Comparison of ENCODE assay signal across 8 cellular contexts in genomic region chr12:53267309-53268008, GRCh38. TPM values are rescaled to one million over a fixed set of nuclear protein-coding genes. Genes with fewer than 3 reads are reported as not detected.
DNase-seq lines count a peak whose midpoint lies in the region; ATAC-seq and TF ChIP-seq lines count a peak whose summit lies in the region.

No MANE protein-coding gene starts in this region.

- intact Hi-C loops in sigmoid colon (cut with DNase I) = loop anchor here (1.0 kb wide), 1 partner anchor 54 kb away; no protein-coding TSS in a partner anchor

- peak overlapping the region; percentile 83 for H3K9ac ChIP-seq in BLaER1

- H4K20me1 ChIP-seq in BLaER1 = 0 out of 2 replicates have a peak, but pooled peaks cover 7% of the 10 kb centered on the region

- H3K4me2 ChIP-seq in BLaER1 = peak overlapping the region; percentile 81

- DNase-seq in fibroblast of the aortic adventitia (ENCODE audit: low read depth) (no peak), sigmoid colon (no peak), NCI-H446 (lab: John Stamatoyannopoulos, UW) (no peak)

- TF ChIP-seq CTCF in WI38 (IDR thresholded peaks at IDR 0.05; ENCODE audit: low read depth, low read length) = no peak
- no peak for TF ChIP-seq CTCF in fibroblast of the aortic adventitia (IDR thresholded peaks at IDR 0.05; ENCODE audit: insufficient read depth, low read length)
- no peak for TF ChIP-seq CTCF in sigmoid colon (IDR thresholded peaks at IDR 0.05)

- H3K27me3 ChIP-seq in BLaER1 (no peaks in the 10 kb centered on the region), sigmoid colon (no peaks in the 10 kb centered on the region)

- H3K4me3 ChIP-seq in BLaER1 = peak overlapping the region; percentile 74
- H3K4me3 ChIP-seq in WI38 (ENCODE audit: low read depth, low read length) = peak overlapping the region; percentile 71
- H3K4me3 ChIP-seq in fibroblast of the aortic adventitia (ENCODE audit: low read depth, low read length) = peak overlapping the region; percentile 92
- peak overlapping the region; percentile 38 to 60 (median 56) for H3K4me3 ChIP-seq in sigmoid colon

- H3K36me3 ChIP-seq in BLaER1 (peaks cover 35% of the 10 kb centered on the region), sigmoid colon (no peaks in the 10 kb centered on the region)

- H3K9me3 ChIP-seq in BLaER1 (no peaks in the 10 kb centered on the region), sigmoid colon (no peaks in the 10 kb centered on the region)

- TF ChIP-seq POLR2A in sigmoid colon (IDR thresholded peaks at IDR 0.05) = no peak

- WGBS in sigmoid colon, 2 donors = 28 to 32% methylated on average over 17 of the region's 17 CpGs

- no peak for TF ChIP-seq EP300 in sigmoid colon (IDR thresholded peaks at IDR 0.05)

- H3K4me1 ChIP-seq in BLaER1 (peaks cover 40% of the 10 kb centered on the region), sigmoid colon (peaks cover 0 to 15% (median 8%) of the 10 kb centered on the region in 4 donors)

- ATAC-seq in HG02885 (IDR thresholded peaks at IDR 0.05; ENCODE audit: poor library complexity, unreplicated experiment) (peak; percentile 21), HG02588 (IDR thresholded peaks at IDR 0.05; ENCODE audit: unreplicated experiment) (no peak), HG02763 (IDR thresholded peaks at IDR 0.05; ENCODE audit: unreplicated experiment) (no peak)

- H3K27ac ChIP-seq in BLaER1 (peak overlapping the region; percentile 68), sigmoid colon (peak overlapping the region in 3 of 4 donors; percentile 35 to 63 (median 61))

RNA-seq across cellular contexts. Expression of gene ESPL1, which starts 0.6 kb away (rescaled TPM):
- total RNA-seq in fibroblast of the aortic adventitia (ENCODE audit: low replicate concordance) = 1.5 and 13.5 TPM in 2 replicates
- 1 to 10 TPM in 1 of 4 donors, under 1 TPM in 3; under 0.01 to 1.9 (median 0.22) TPM for total RNA-seq in sigmoid colon
- 1 to 10 TPM; 4.2 to 7.6 (median 5.5) TPM for polyA plus RNA-seq in sigmoid colon

RNA-seq across cellular contexts. Expression of gene PFDN5, which starts 27.9 kb away (rescaled TPM):
- total RNA-seq in fibroblast of the aortic adventitia (ENCODE audit: low replicate concordance) (441 and 577 TPM in 2 replicates), sigmoid colon (1,000 to 10,000 TPM in 2 of 4 donors, 100 to 1,000 TPM in 2; 757 to 1,153 (median 947) TPM)
- 1,000 to 10,000 TPM in 1 of 3 donors, 100 to 1,000 TPM in 2; 759 to 1,604 (median 819) TPM for polyA plus RNA-seq in sigmoid colon

RNA-seq across cellular contexts. Expression of gene MYG1, which starts 32.0 kb away (rescaled TPM):
- total RNA-seq in fibroblast of the aortic adventitia (ENCODE audit: low replicate concordance) = 34.8 and 39.5 TPM in 2 replicates
- 10 to 100 TPM; 43.5 to 55.4 (median 50.2) TPM for total RNA-seq in sigmoid colon
- polyA plus RNA-seq in sigmoid colon = 10 to 100 TPM; 26.1 to 59.6 (median 54.1) TPM

RNA-seq across cellular contexts. Expression of gene RARG, which starts 35.5 kb away (rescaled TPM):
- total RNA-seq in fibroblast of the aortic adventitia (ENCODE audit: low replicate concordance) (43.9 and 69.4 TPM in 2 replicates), sigmoid colon (10 to 100 TPM in 3 of 4 donors, 1 to 10 TPM in 1; 9.9 to 17.2 (median 15.4) TPM)
- polyA plus RNA-seq in sigmoid colon = 10 to 100 TPM in 1 of 3 donors, 1 to 10 TPM in 2; 3.2 to 10.3 (median 6.0) TPM

RNA-seq across cellular contexts. Expression of gene AAAS, which starts 54.0 kb away (rescaled TPM):
- 16.4 and 46.4 TPM in 2 replicates for total RNA-seq in fibroblast of the aortic adventitia (ENCODE audit: low replicate concordance)
- 10 to 100 TPM; 38.2 to 62.0 (median 47.4) TPM for total RNA-seq in sigmoid colon
- polyA plus RNA-seq in sigmoid colon = 10 to 100 TPM; 10.6 to 35.6 (median 15.0) TPM
